1 cellular context compared by ENCODE assay signal in genomic region chr14:103607822-103608221, GRCh38.
TF ChIP-seq lines count a peak whose summit lies in the region.

No MANE protein-coding gene starts in this region.

TF ChIP-seq in HepG2, 621 proteins besides CTCF, POLR2A, EP300 and RAD21:
- TF ChIP-seq MIER2 (CRISPR knock-in tag; IDR thresholded peaks at IDR 0.05), result no peak
- TF ChIP-seq, protein P1, sequence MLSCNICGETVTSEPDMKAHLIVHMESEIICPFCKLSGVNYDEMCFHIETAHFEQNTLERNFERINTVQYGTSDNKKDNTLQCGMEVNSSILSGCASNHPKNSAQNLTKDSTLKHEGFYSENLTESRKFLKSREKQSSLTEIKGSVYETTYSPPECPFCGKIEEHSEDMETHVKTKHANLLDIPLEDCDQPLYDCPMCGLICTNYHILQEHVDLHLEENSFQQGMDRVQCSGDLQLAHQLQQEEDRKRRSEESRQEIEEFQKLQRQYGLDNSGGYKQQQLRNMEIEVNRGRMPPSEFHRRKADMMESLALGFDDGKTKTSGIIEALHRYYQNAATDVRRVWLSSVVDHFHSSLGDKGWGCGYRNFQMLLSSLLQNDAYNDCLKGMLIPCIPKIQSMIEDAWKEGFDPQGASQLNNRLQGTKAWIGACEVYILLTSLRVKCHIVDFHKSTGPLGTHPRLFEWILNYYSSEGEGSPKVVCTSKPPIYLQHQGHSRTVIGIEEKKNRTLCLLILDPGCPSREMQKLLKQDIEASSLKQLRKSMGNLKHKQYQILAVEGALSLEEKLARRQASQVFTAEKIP (CRISPR knock-in tag; IDR thresholded peaks at IDR 0.05; ENCODE audit: borderline replicate concordance), result no peak
- no peak for TF ChIP-seq NAIF1 (CRISPR knock-in tag; IDR thresholded peaks at IDR 0.05; ENCODE audit: borderline replicate concordance)
- TF ChIP-seq ATF7 (IDR thresholded peaks at IDR 0.05), result no peak
- no peak for TF ChIP-seq ATF7 (CRISPR knock-in tag; IDR thresholded peaks at IDR 0.05)
- TF ChIP-seq, protein P2, sequence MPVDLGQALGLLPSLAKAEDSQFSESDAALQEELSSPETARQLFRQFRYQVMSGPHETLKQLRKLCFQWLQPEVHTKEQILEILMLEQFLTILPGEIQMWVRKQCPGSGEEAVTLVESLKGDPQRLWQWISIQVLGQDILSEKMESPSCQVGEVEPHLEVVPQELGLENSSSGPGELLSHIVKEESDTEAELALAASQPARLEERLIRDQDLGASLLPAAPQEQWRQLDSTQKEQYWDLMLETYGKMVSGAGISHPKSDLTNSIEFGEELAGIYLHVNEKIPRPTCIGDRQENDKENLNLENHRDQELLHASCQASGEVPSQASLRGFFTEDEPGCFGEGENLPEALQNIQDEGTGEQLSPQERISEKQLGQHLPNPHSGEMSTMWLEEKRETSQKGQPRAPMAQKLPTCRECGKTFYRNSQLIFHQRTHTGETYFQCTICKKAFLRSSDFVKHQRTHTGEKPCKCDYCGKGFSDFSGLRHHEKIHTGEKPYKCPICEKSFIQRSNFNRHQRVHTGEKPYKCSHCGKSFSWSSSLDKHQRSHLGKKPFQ (CRISPR knock-in tag; IDR thresholded peaks at IDR 0.05; ENCODE audit: insufficient replicate concordance), result no peak
- TF ChIP-seq, protein P3, sequence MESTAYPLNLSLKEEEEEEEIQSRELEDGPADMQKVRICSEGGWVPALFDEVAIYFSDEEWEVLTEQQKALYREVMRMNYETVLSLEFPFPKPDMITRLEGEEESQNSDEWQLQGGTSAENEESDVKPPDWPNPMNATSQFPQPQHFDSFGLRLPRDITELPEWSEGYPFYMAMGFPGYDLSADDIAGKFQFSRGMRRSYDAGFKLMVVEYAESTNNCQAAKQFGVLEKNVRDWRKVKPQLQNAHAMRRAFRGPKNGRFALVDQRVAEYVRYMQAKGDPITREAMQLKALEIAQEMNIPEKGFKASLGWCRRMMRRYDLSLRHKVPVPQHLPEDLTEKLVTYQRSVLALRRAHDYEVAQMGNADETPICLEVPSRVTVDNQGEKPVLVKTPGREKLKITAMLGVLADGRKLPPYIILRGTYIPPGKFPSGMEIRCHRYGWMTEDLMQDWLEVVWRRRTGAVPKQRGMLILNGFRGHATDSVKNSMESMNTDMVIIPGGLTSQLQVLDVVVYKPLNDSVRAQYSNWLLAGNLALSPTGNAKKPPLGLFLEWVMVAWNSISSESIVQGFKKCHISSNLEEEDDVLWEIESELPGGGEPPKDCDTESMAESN (CRISPR knock-in tag; conservative IDR thresholded peaks at IDR 0.05), result no peak
- no peak for TF ChIP-seq ZBTB46 (CRISPR knock-in tag; IDR thresholded peaks at IDR 0.05; ENCODE audit: borderline replicate concordance)
- no peak for TF ChIP-seq ZNF225 (CRISPR knock-in tag; IDR thresholded peaks at IDR 0.05)
- no peak for TF ChIP-seq ZFYVE20 (CRISPR knock-in tag; IDR thresholded peaks at IDR 0.05; ENCODE audit: borderline replicate concordance, low read depth)
- TF ChIP-seq ZNF484 (CRISPR knock-in tag; IDR thresholded peaks at IDR 0.05; ENCODE audit: borderline replicate concordance, low read depth), result no peak
- no peak for TF ChIP-seq ZNF3 (CRISPR knock-in tag; IDR thresholded peaks at IDR 0.05)
TF ChIP-seq in HepG2: peak in this region for 0.
